20 cellular contexts compared by ENCODE assay signal in the genomic region with DNA sequence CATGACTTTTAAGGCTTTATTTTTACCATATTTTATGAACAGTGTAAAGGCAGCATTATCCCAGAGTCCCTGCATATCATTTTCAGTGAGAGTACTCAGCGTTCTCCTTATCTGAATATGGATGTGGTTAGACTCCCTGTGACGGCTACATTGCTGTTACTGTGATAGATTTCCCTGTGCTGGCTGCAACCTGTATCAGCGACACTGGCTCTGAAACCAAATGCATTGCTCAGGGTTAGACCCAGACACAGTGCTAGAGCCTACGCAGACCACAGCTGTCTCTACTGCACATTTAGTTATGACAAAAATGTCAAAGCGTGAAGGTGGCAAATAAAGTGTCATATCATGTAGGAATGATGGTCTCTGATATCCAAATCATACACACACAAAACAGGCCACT.
A peak's percentile ranks its signal among the peaks of the same experiment; 100 is the strongest.
DNase-seq lines count a peak whose midpoint lies in the region; ATAC-seq and TF ChIP-seq lines count a peak whose summit lies in the region.
"Had no signal": no experiment of that assay in that cellular context is flagged by ENCODE, and none has a peak within 500 bp of the region (broad histone marks: within the 10 kb centered on the region; RNA-seq: fewer than 3 reads in every experiment).

No MANE protein-coding gene starts in this region.

- intact Hi-C loops in Right ventricle myocardium superior (cut with DNase I) (no loop called here), cardiac septum (cut with DNase I) (no loop called here)
- intact Hi-C loops in activated CD4-positive, alpha-beta T cell treated with anti-CD3 and anti-CD28 coated beads for 36 hours (cut with DNase I, micrococcal nuclease): no loop called here

- no peaks in the 10 kb centered on the region for H3K9me3 Mint-ChIP-seq in activated CD4-positive, alpha-beta T cell treated with anti-CD3 and anti-CD28 coated beads for 36 hours (ENCODE audit: low read depth)
- H3K9me3 Mint-ChIP-seq: CD4-positive, CD25-positive, alpha-beta regulatory T cell had no signal

- TF ChIP-seq CTCF in choroid plexus epithelial cell (conservative IDR thresholded peaks at IDR 0.05; ENCODE audit: low read depth, low read length): no peak
- TF ChIP-seq CTCF in neural cell (IDR thresholded peaks at IDR 0.05; ENCODE audit: poor library complexity, severe bottlenecking): no peak

- H3K36me3 ChIP-seq in neural cell (ENCODE audit: insufficient read depth, low read length): no peaks in the 10 kb centered on the region
- H3K36me3 ChIP-seq: BE2C, HAP-1 had no signal

- no peak overlapping the region for H3K4me3 ChIP-seq in choroid plexus epithelial cell (ENCODE audit: low read depth, low read length)
- peak overlapping the region; percentile 23 for H3K4me3 ChIP-seq in neural cell (ENCODE audit: low read length)
- H3K4me3 ChIP-seq: GM12878, HAP-1 had no signal

- no peak overlapping the region for H2AFZ ChIP-seq in neural cell (ENCODE audit: low read depth, low read length)

- peak overlapping the region; percentile 44 for H3K9ac ChIP-seq in neural cell (ENCODE audit: low read length)

- peak overlapping the region; percentile 43 for H3K4me2 ChIP-seq in neural cell (ENCODE audit: low read length)

- no peaks in the 10 kb centered on the region for H3K36me3 Mint-ChIP-seq in activated CD4-positive, alpha-beta T cell treated with anti-CD3 and anti-CD28 coated beads for 36 hours (ENCODE audit: low read depth)
- H3K36me3 Mint-ChIP-seq: CD4-positive, CD25-positive, alpha-beta regulatory T cell; CD8-positive, alpha-beta memory T cell had no signal

- CTCF ChIA-PET in activated CD4-positive, alpha-beta T cell treated with anti-CD3 and anti-CD28 coated beads for 36 hours (lab: Charles Lee): no interaction called here

- H3K27me3 ChIP-seq in neural cell (ENCODE audit: insufficient read depth, low read depth, low read length): no peaks in the 10 kb centered on the region
- H3K27me3 ChIP-seq: BE2C had no signal

- peak; percentile 37 for TF ChIP-seq RAD21 in neural cell (conservative IDR thresholded peaks at IDR 0.05)

- peak; percentile 49 for ATAC-seq in Right ventricle myocardium superior (ENCODE audit: poor library complexity)
- ATAC-seq in activated CD4-positive, alpha-beta T cell treated with anti-CD3 and anti-CD28 coated beads for 36 hours: no peak
- ATAC-seq in GM18909 (IDR thresholded peaks at IDR 0.05; ENCODE audit: poor library complexity, unreplicated experiment): no peak
- ATAC-seq: GM12878, HepG2 had no signal

- H3K4me1 Mint-ChIP-seq in activated CD4-positive, alpha-beta T cell treated with anti-CD3 and anti-CD28 coated beads for 36 hours: no peaks in the 10 kb centered on the region
- H3K4me1 Mint-ChIP-seq: CD4-positive, CD25-positive, alpha-beta regulatory T cell; CD8-positive, alpha-beta memory T cell had no signal

- no peak for DNase-seq in Right ventricle myocardium superior
- no peak for DNase-seq in cardiac septum (ENCODE audit: low spot score)
- DNase-seq in amniotic epithelial cell (ENCODE audit: low read depth): peak; percentile 47
- DNase-seq in choroid plexus epithelial cell (ENCODE audit: low read depth): peak; percentile 6
- no peak for DNase-seq in activated CD4-positive, alpha-beta T cell treated with anti-CD3 and anti-CD28 coated beads for 36 hours
- DNase-seq: ACHN; BE2C; C1 segment of cervical spinal cord; CD4-positive, CD25-positive, alpha-beta regulatory T cell; CD8-positive, alpha-beta memory T cell; COR-L47; DMS 273 treated with DMSO at 0.1 percent for 48 hours; DMS53; DND-41; EL had no signal

- no peaks in the 10 kb centered on the region for H4K20me1 ChIP-seq in neural cell (ENCODE audit: insufficient read depth)

- no peak overlapping the region for H3K4me3 Mint-ChIP-seq in activated CD4-positive, alpha-beta T cell treated with anti-CD3 and anti-CD28 coated beads for 36 hours
- H3K4me3 Mint-ChIP-seq: CD4-positive, CD25-positive, alpha-beta regulatory T cell; CD8-positive, alpha-beta memory T cell had no signal

- no peaks in the 10 kb centered on the region for H3K9me2 ChIP-seq in neural cell (ENCODE audit: insufficient read depth, low read length)

- H3F3A ChIP-seq in neural cell (ENCODE audit: insufficient read depth, low read length, poor library complexity, severe bottlenecking): no peaks in the 10 kb centered on the region

- H3K27ac Mint-ChIP-seq in activated CD4-positive, alpha-beta T cell treated with anti-CD3 and anti-CD28 coated beads for 36 hours: no peak overlapping the region
- H3K27ac Mint-ChIP-seq: CD4-positive, CD25-positive, alpha-beta regulatory T cell; CD8-positive, alpha-beta memory T cell had no signal

- no peaks in the 10 kb centered on the region for H3K9me3 ChIP-seq in neural cell (ENCODE audit: low read length)
- H3K9me3 ChIP-seq: BE2C, HAP-1 had no signal

- H3K27ac ChIP-seq in neural cell (ENCODE audit: low read length): peak overlapping the region; percentile 68

- peak; percentile 44 for TF ChIP-seq EP300 in neural cell (conservative IDR thresholded peaks at IDR 0.05; ENCODE audit: poor library complexity, severe bottlenecking)

- POLR2A ChIA-PET in activated CD4-positive, alpha-beta T cell treated with anti-CD3 and anti-CD28 coated beads for 36 hours (lab: Charles Lee): no interaction called here

- H3K27me3 Mint-ChIP-seq in activated CD4-positive, alpha-beta T cell treated with anti-CD3 and anti-CD28 coated beads for 36 hours: peaks cover 8% of the 10 kb centered on the region
- H3K27me3 Mint-ChIP-seq: CD4-positive, CD25-positive, alpha-beta regulatory T cell had no signal

- no peaks in the 10 kb centered on the region for H3K79me2 ChIP-seq in neural cell (replicated peaks; ENCODE audit: insufficient read depth, low read length)

TF ChIP-seq in neural cell, 6 proteins besides CTCF, POLR2A, EP300 and RAD21:
- no peak for TF ChIP-seq MXI1 (conservative IDR thresholded peaks at IDR 0.05; ENCODE audit: poor library complexity, severe bottlenecking)
- no peak for TF ChIP-seq REST (IDR thresholded peaks at IDR 0.05; ENCODE audit: borderline replicate concordance)
- peak; percentile 28 for TF ChIP-seq SMC3 (conservative IDR thresholded peaks at IDR 0.05; ENCODE audit: poor library complexity)

Comparison
In these comparisons a context has a peak if more than half of its experiments do, and no peak if none do; other contexts are left out.
1. DNase-seq: peak in amniotic epithelial cell (single experiment) and choroid plexus epithelial cell (single experiment); none in Right ventricle myocardium superior (single experiment), cardiac septum (single experiment) and activated CD4-positive, alpha-beta T cell treated with anti-CD3 and anti-CD28 coated beads for 36 hours (single experiment).